Comparison of ENCODE assay signal across 15 cellular contexts in genomic region chr9:107172979-107173347, GRCh38.
A peak's percentile ranks its signal among the peaks of the same experiment; 100 is the strongest.
DNase-seq lines count a peak whose midpoint lies in the region; ATAC-seq and TF ChIP-seq lines count a peak whose summit lies in the region.
"Had no signal": no experiment of that assay in that cellular context is flagged by ENCODE, and none has a peak within 500 bp of the region (broad histone marks: within the 10 kb centered on the region; RNA-seq: fewer than 3 reads in every experiment).

No MANE protein-coding gene starts in this region.

- H3K27me3 ChIP-seq in esophagus squamous epithelium = no peaks in the 10 kb centered on the region
- H3K27me3 ChIP-seq: stomach had no signal

- H3K36me3 ChIP-seq in esophagus squamous epithelium = no peaks in the 10 kb centered on the region
- H3K36me3 ChIP-seq: stomach had no signal

- peaks cover 0 to 13% (median 0%) of the 10 kb centered on the region in 3 donors for H3K4me1 ChIP-seq in esophagus squamous epithelium

- H3K4me3 ChIP-seq in esophagus squamous epithelium = no peak overlapping the region
- H3K4me3 ChIP-seq: stomach had no signal

- TF ChIP-seq CTCF in esophagus squamous epithelium (IDR thresholded peaks at IDR 0.05) = no peak

- intact Hi-C loops in esophagus squamous epithelium (cut with DNase I) = no loop called here

- 53 to 63% methylated on average over 6 of the region's 6 CpGs for WGBS in esophagus squamous epithelium, 2 donors

- H3K27ac ChIP-seq in esophagus squamous epithelium = no peak overlapping the region
- H3K27ac ChIP-seq: KMS-11, stomach had no signal

- TF ChIP-seq POLR2A in esophagus squamous epithelium (IDR thresholded peaks at IDR 0.05) = no peak

- ATAC-seq in GM18498 (IDR thresholded peaks at IDR 0.05; ENCODE audit: unreplicated experiment) (peak; percentile 41), GM19372 (IDR thresholded peaks at IDR 0.05; ENCODE audit: low read depth, unreplicated experiment) (peak; percentile 28), HG02763 (IDR thresholded peaks at IDR 0.05; ENCODE audit: unreplicated experiment) (peak; percentile 48), HG03460 (IDR thresholded peaks at IDR 0.05; ENCODE audit: unreplicated experiment) (peak; percentile 35)

- no peaks in the 10 kb centered on the region for H3K9me3 ChIP-seq in esophagus squamous epithelium
- H3K9me3 ChIP-seq: stomach had no signal

- DNase-seq in medulla oblongata (ENCODE audit: extremely low spot score) (no peak), pons (ENCODE audit: low spot score) (no peak), hippocampal formation (lab: John Stamatoyannopoulos, UW) (no peak), esophagus squamous epithelium (lab: John Stamatoyannopoulos, UW) (no peak)
- DNase-seq: activated CD4-positive, alpha-beta T cell treated with anti-CD3 and anti-CD28 coated beads for 48 hours; DMS79 treated with DMSO at 0.1 percent for 48 hours; OCI-M1; stimulated activated CD4-positive, alpha-beta T cell treated with anti-CD3 and anti-CD28 coated beads, Interleukin-4, amount 100 ng/mL, for 4 hours; stomach; SW 1271 had no signal
